ENCODE assay signal across 13 cellular contexts in genomic region chr1:8379513-8380186, GRCh38.
DNase-seq lines count a peak whose midpoint lies in the region; ATAC-seq, FAIRE-seq and TF ChIP-seq lines count a peak whose summit lies in the region.
"Had no signal": no experiment of that assay in that cellular context is flagged by ENCODE, and none has a peak within 500 bp of the region (broad histone marks: within the 10 kb centered on the region; RNA-seq: fewer than 3 reads in every experiment).

No MANE protein-coding gene starts in this region.

- CTCF ChIA-PET in activated naive CD4-positive, alpha-beta T cell treated with anti-CD3 and anti-CD28 coated beads for 36 hours (lab: Charles Lee) = no interaction called here

- H3K4me3 Mint-ChIP-seq in activated naive CD4-positive, alpha-beta T cell treated with anti-CD3 and anti-CD28 coated beads, Interleukin-2, amount 50 U/mL, for 24 hours = no peak overlapping the region
- H3K4me3 Mint-ChIP-seq in activated naive CD4-positive, alpha-beta T cell treated with anti-CD3 and anti-CD28 coated beads for 36 hours = no peak overlapping the region
- peak overlapping the region; percentile 25 for H3K4me3 Mint-ChIP-seq in natural killer cell
- H3K4me3 Mint-ChIP-seq: activated naive CD4-positive, alpha-beta T cell treated with anti-CD3 and anti-CD28 coated beads, Interleukin-2, amount 10 ng/mL, durations not matched to agents 7 days and 5 days had no signal

- no peaks in the 10 kb centered on the region for H3K27me3 Mint-ChIP-seq in activated naive CD4-positive, alpha-beta T cell treated with anti-CD3 and anti-CD28 coated beads, Interleukin-2, amount 50 U/mL, for 24 hours
- no peaks in the 10 kb centered on the region for H3K27me3 Mint-ChIP-seq in activated naive CD4-positive, alpha-beta T cell treated with anti-CD3 and anti-CD28 coated beads for 36 hours (ENCODE audit: low read depth)
- H3K27me3 Mint-ChIP-seq in natural killer cell (ENCODE audit: low read depth in 2 of 2) = no peaks in the 10 kb centered on the region
- H3K27me3 Mint-ChIP-seq: activated naive CD4-positive, alpha-beta T cell treated with anti-CD3 and anti-CD28 coated beads, Interleukin-2, amount 10 ng/mL, durations not matched to agents 7 days and 5 days had no signal

- H3K27ac ChIP-seq in coronary artery (peak overlapping the region; percentile 59 to 80), thoracic aorta (peak overlapping the region; percentile 29 to 35)

- H3K9me3 ChIP-seq in thoracic aorta = no peaks in the 10 kb centered on the region

- H3K27ac Mint-ChIP-seq in activated naive CD4-positive, alpha-beta T cell treated with anti-CD3 and anti-CD28 coated beads, Interleukin-2, amount 50 U/mL, for 24 hours = peak overlapping the region; percentile 17
- no peak overlapping the region for H3K27ac Mint-ChIP-seq in activated naive CD4-positive, alpha-beta T cell treated with anti-CD3 and anti-CD28 coated beads for 36 hours
- peak overlapping the region in 1 of 2 donors; percentile 72 for H3K27ac Mint-ChIP-seq in natural killer cell
- H3K27ac Mint-ChIP-seq: activated naive CD4-positive, alpha-beta T cell treated with anti-CD3 and anti-CD28 coated beads, Interleukin-2, amount 10 ng/mL, durations not matched to agents 7 days and 5 days had no signal

- no peaks in the 10 kb centered on the region for H3K9me3 Mint-ChIP-seq in activated naive CD4-positive, alpha-beta T cell treated with anti-CD3 and anti-CD28 coated beads, Interleukin-2, amount 50 U/mL, for 24 hours
- no peaks in the 10 kb centered on the region for H3K9me3 Mint-ChIP-seq in activated naive CD4-positive, alpha-beta T cell treated with anti-CD3 and anti-CD28 coated beads for 36 hours
- H3K9me3 Mint-ChIP-seq in natural killer cell = no peaks in the 10 kb centered on the region
- H3K9me3 Mint-ChIP-seq: activated naive CD4-positive, alpha-beta T cell treated with anti-CD3 and anti-CD28 coated beads, Interleukin-2, amount 10 ng/mL, durations not matched to agents 7 days and 5 days had no signal

- TF ChIP-seq CTCF in coronary artery (IDR thresholded peaks at IDR 0.05) (no peak), natural killer cell (IDR thresholded peaks at IDR 0.05) (no peak), thoracic aorta (IDR thresholded peaks at IDR 0.05) (no peak)

- no peak for DNase-seq in activated naive CD4-positive, alpha-beta T cell treated with anti-CD3 and anti-CD28 coated beads for 36 hours
- no peak for DNase-seq in coronary artery (ENCODE audit: low spot score)
- no peak for DNase-seq in natural killer cell
- no peak for DNase-seq in thoracic aorta (ENCODE audit: low spot score)
- DNase-seq in NCI-H1436 treated with DMSO at 0.1 percent for 48 hours (lab: John Stamatoyannopoulos, UW) = no peak
- DNase-seq in RCC 7860 (ENCODE audit: low spot score) = no peak
- DNase-seq: 8988T; activated naive CD4-positive, alpha-beta T cell treated with anti-CD3 and anti-CD28 coated beads, Interleukin-2, amount 10 ng/mL, durations not matched to agents 7 days and 5 days; NCI-H1092 treated with DMSO at 0.1 percent for 48 hours; NCI-H510A treated with DMSO at 0.1 percent for 48 hours had no signal

- peaks cover 48 to 78% of the 10 kb centered on the region in 2 donors for H3K4me1 ChIP-seq in thoracic aorta (ENCODE audit: control insufficient read depth in 1 of 2, low read depth in 2 of 2)

- ATAC-seq in natural killer cell (peak in 2 of 3 donors; percentile 54 to 67), thoracic aorta (ENCODE audit: insufficient number of reproducible peaks, low FRiP score, low read depth) (no peak), HG03460 (IDR thresholded peaks at IDR 0.05; ENCODE audit: unreplicated experiment) (no peak)

- H3K4me3 ChIP-seq in coronary artery (peak overlapping the region; percentile 32), thoracic aorta (no peak overlapping the region)

- H3K36me3 Mint-ChIP-seq in activated naive CD4-positive, alpha-beta T cell treated with anti-CD3 and anti-CD28 coated beads, Interleukin-2, amount 50 U/mL, for 24 hours = peaks cover 9% of the 10 kb centered on the region
- H3K36me3 Mint-ChIP-seq in activated naive CD4-positive, alpha-beta T cell treated with anti-CD3 and anti-CD28 coated beads for 36 hours (ENCODE audit: low read depth) = peaks cover 7% of the 10 kb centered on the region
- H3K36me3 Mint-ChIP-seq in natural killer cell = no peaks in the 10 kb centered on the region

- H3K4me1 Mint-ChIP-seq in activated naive CD4-positive, alpha-beta T cell treated with anti-CD3 and anti-CD28 coated beads, Interleukin-2, amount 50 U/mL, for 24 hours = peaks cover 85% of the 10 kb centered on the region
- H3K4me1 Mint-ChIP-seq in activated naive CD4-positive, alpha-beta T cell treated with anti-CD3 and anti-CD28 coated beads for 36 hours (ENCODE audit: low read depth) = peaks cover 76% of the 10 kb centered on the region
- H3K4me1 Mint-ChIP-seq in natural killer cell = peaks cover 34 to 55% of the 10 kb centered on the region in 2 donors

- H3K36me3 ChIP-seq in thoracic aorta = no peaks in the 10 kb centered on the region

- FAIRE-seq in RCC 7860 (lab: Jason Lieb, UNC) = no peak
- FAIRE-seq: D721Med had no signal

- no peaks in the 10 kb centered on the region for H3K27me3 ChIP-seq in thoracic aorta (replicated peaks; ENCODE audit: insufficient read depth)

- intact Hi-C loops in activated naive CD4-positive, alpha-beta T cell treated with anti-CD3 and anti-CD28 coated beads for 36 hours (cut with micrococcal nuclease) = no loop called here
- intact Hi-C loops in natural killer cell (cut with micrococcal nuclease) = loop anchor here (5.0 kb wide), 1 partner anchor 43 kb away; no protein-coding TSS in a partner anchor

Comparison
In these comparisons a context has a peak if more than half of its experiments do, and no peak if none do; other contexts are left out.
1. ATAC-seq: peak in natural killer cell (2 of 3); none in thoracic aorta (single experiment) and HG03460 (single experiment).